ENCODE assay signal across 13 cellular contexts in the genomic region with DNA sequence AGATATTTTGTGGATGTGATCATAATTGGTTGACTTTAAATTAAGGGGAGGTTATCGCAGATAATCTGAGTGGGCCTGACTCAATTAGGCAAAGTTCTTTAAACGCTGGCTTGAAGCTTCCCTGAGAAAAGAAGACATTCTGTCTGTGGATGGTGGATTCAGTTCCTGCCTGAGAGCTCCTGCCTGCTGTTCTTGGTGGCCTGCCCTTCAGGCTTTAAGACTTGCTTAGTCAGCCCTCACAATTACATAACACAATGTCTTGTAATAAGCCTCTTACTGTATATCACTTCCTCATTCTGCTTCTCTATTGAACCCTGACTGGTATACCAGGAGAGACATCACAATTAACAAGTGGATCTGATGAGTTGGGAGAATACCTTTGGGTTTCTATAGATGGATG. TPM values are rescaled to one million over a fixed set of nuclear protein-coding genes. Genes with fewer than 3 reads are reported as not detected.
DNase-seq lines count a peak whose midpoint lies in the region; ATAC-seq and TF ChIP-seq lines count a peak whose summit lies in the region.
"Had no signal": no experiment of that assay in that cellular context is flagged by ENCODE, and none has a peak within 500 bp of the region (broad histone marks: within the 10 kb centered on the region; RNA-seq: fewer than 3 reads in every experiment).

No MANE protein-coding gene starts in this region.

- H3K4me1 ChIP-seq in breast epithelium = no peaks in the 10 kb centered on the region
- H3K4me1 ChIP-seq in gastroesophageal sphincter = no peaks in the 10 kb centered on the region

- H3K9me3 Mint-ChIP-seq in MCF 10A (ENCODE audit: unreplicated experiment) = no peaks in the 10 kb centered on the region
- H3K9me3 Mint-ChIP-seq in stimulated activated naive B cell treated with anti-CD40 and anti-IgM and Interleukin-4, amounts not matched to agents 10 μg/mL and 1 μg/mL and 100 μg/mL, for 72 hours = no peaks in the 10 kb centered on the region
- H3K9me3 Mint-ChIP-seq: activated T-helper 1 cell treated with anti-CD3 and anti-CD28 coated beads, Interleukin-12 subunit alpha, Interleukin-12 subunit beta, Interleukin-2, Interleukin-4 antibody, amounts not matched to agents 30 ng/mL and 10 ng/mL and 1 ng/mL, durations not matched to agents 14 hours and 24 hours and 36 hours; brain had no signal

- H3K9me3 ChIP-seq in breast epithelium (no peaks in the 10 kb centered on the region), gastroesophageal sphincter (no peaks in the 10 kb centered on the region)
- H3K9me3 ChIP-seq: esophagus squamous epithelium had no signal

- POLR2A ChIA-PET in MCF 10A (lab: Yijun Ruan, JAX) = interaction anchor here (0.9 kb wide), 1 partner anchor 11 kb away, joined by 4 read pairs; no protein-coding TSS in a partner anchor

- TF ChIP-seq EP300 in gastroesophageal sphincter (IDR thresholded peaks at IDR 0.05) = no peak

- ATAC-seq in gastroesophageal sphincter = peak; percentile 66
- ATAC-seq in stimulated activated naive B cell treated with anti-CD40 and anti-IgM and Interleukin-4, amounts not matched to agents 10 μg/mL and 1 μg/mL and 100 μg/mL, for 72 hours (replicated peaks) = peak; percentile 77 to 87
- ATAC-seq in GM19395 (IDR thresholded peaks at IDR 0.05; ENCODE audit: unreplicated experiment) = no peak
- ATAC-seq in HG02588 (IDR thresholded peaks at IDR 0.05; ENCODE audit: unreplicated experiment) = no peak

- no peak overlapping the region for H3K27ac ChIP-seq in breast epithelium
- no peak overlapping the region for H3K27ac ChIP-seq in gastroesophageal sphincter

- no peaks in the 10 kb centered on the region for H3K36me3 Mint-ChIP-seq in MCF 10A (ENCODE audit: insufficient read depth, unreplicated experiment)
- no peaks in the 10 kb centered on the region for H3K36me3 Mint-ChIP-seq in stimulated activated naive B cell treated with anti-CD40 and anti-IgM and Interleukin-4, amounts not matched to agents 10 μg/mL and 1 μg/mL and 100 μg/mL, for 72 hours
- H3K36me3 Mint-ChIP-seq: brain, IgD-negative memory B cell had no signal

- H3K27ac Mint-ChIP-seq in MCF 10A (ENCODE audit: low read depth, unreplicated experiment) = no peak overlapping the region
- H3K27ac Mint-ChIP-seq in stimulated activated naive B cell treated with anti-CD40 and anti-IgM and Interleukin-4, amounts not matched to agents 10 μg/mL and 1 μg/mL and 100 μg/mL, for 72 hours = no peak overlapping the region
- H3K27ac Mint-ChIP-seq: activated T-helper 1 cell treated with anti-CD3 and anti-CD28 coated beads, Interleukin-12 subunit alpha, Interleukin-12 subunit beta, Interleukin-2, Interleukin-4 antibody, amounts not matched to agents 30 ng/mL and 10 ng/mL and 1 ng/mL, durations not matched to agents 14 hours and 24 hours and 36 hours; brain; IgD-negative memory B cell had no signal

- TF ChIP-seq POLR2A in breast epithelium (IDR thresholded peaks at IDR 0.05) = no peak
- TF ChIP-seq POLR2A in gastroesophageal sphincter (IDR thresholded peaks at IDR 0.05) = no peak

- no peak for TF ChIP-seq CTCF in MCF 10A (IDR thresholded peaks at IDR 0.05; ENCODE audit: unreplicated experiment)
- TF ChIP-seq CTCF in breast epithelium (IDR thresholded peaks at IDR 0.05) = no peak
- TF ChIP-seq CTCF in gastroesophageal sphincter (IDR thresholded peaks at IDR 0.05) = no peak

- peaks cover 0 to 10% of the 10 kb centered on the region in 2 donors for H3K27me3 ChIP-seq in breast epithelium
- peaks cover 23% of the 10 kb centered on the region for H3K27me3 ChIP-seq in gastroesophageal sphincter
- H3K27me3 ChIP-seq: esophagus squamous epithelium had no signal

- H3K27me3 Mint-ChIP-seq in MCF 10A (ENCODE audit: insufficient read depth, unreplicated experiment) = no peaks in the 10 kb centered on the region
- H3K27me3 Mint-ChIP-seq in stimulated activated naive B cell treated with anti-CD40 and anti-IgM and Interleukin-4, amounts not matched to agents 10 μg/mL and 1 μg/mL and 100 μg/mL, for 72 hours = peaks cover 0 to 8% of the 10 kb centered on the region in 2 donors
- H3K27me3 Mint-ChIP-seq: brain had no signal

- peaks cover 31% of the 10 kb centered on the region for H3K4me1 Mint-ChIP-seq in MCF 10A (ENCODE audit: insufficient read depth, unreplicated experiment)
- H3K4me1 Mint-ChIP-seq in stimulated activated naive B cell treated with anti-CD40 and anti-IgM and Interleukin-4, amounts not matched to agents 10 μg/mL and 1 μg/mL and 100 μg/mL, for 72 hours = peaks cover 12 to 15% of the 10 kb centered on the region in 2 donors

- BruUV-seq in MCF 10A (replicated peaks; lab: Mats Ljungman, UMichigan) = no TSS peak

- H3K36me3 ChIP-seq in breast epithelium = no peaks in the 10 kb centered on the region
- no peaks in the 10 kb centered on the region for H3K36me3 ChIP-seq in gastroesophageal sphincter
- H3K36me3 ChIP-seq: esophagus squamous epithelium had no signal

- H3K4me3 Mint-ChIP-seq in MCF 10A (ENCODE audit: unreplicated experiment) = no peak overlapping the region
- no peak overlapping the region for H3K4me3 Mint-ChIP-seq in stimulated activated naive B cell treated with anti-CD40 and anti-IgM and Interleukin-4, amounts not matched to agents 10 μg/mL and 1 μg/mL and 100 μg/mL, for 72 hours
- H3K4me3 Mint-ChIP-seq: activated T-helper 1 cell treated with anti-CD3 and anti-CD28 coated beads, Interleukin-12 subunit alpha, Interleukin-12 subunit beta, Interleukin-2, Interleukin-4 antibody, amounts not matched to agents 30 ng/mL and 10 ng/mL and 1 ng/mL, durations not matched to agents 14 hours and 24 hours and 36 hours; brain; IgD-negative memory B cell had no signal

- WGBS in gastroesophageal sphincter (ENCODE audit: low coverage in 1 of 2), 2 donors = 83% methylated on average over 2 of the region's 2 CpGs; no CpG with 5 or more reads in 1 of the 2 donors

- DNase-seq in MCF 10A (ENCODE audit: unreplicated experiment) (peak; percentile 29), breast epithelium (ENCODE audit: low spot score in 2 of 2) (no peak), RPMI7951 (ENCODE audit: low read depth) (peak; percentile 24), NCI-H1930 (lab: John Stamatoyannopoulos, UW) (no peak)
- no peak for DNase-seq in stimulated activated naive B cell treated with anti-CD40 and anti-IgM and Interleukin-4, amounts not matched to agents 10 μg/mL and 1 μg/mL and 100 μg/mL, for 72 hours
- DNase-seq: esophagus squamous epithelium, occipital lobe had no signal

- CTCF ChIA-PET in MCF 10A (lab: Yijun Ruan, JAX) = interaction anchor here (1.0 kb wide), 1 partner anchor 38 kb away, joined by 4 read pairs; no protein-coding TSS in a partner anchor

- intact Hi-C loops in MCF 10A (cut with micrococcal nuclease) (no loop called here), breast epithelium (cut with DNase I; ENCODE audit: low total_unique reads) (no loop called here)

- H3K4me3 ChIP-seq in breast epithelium (no peak overlapping the region), gastroesophageal sphincter (no peak overlapping the region)
- H3K4me3 ChIP-seq: esophagus squamous epithelium had no signal

RNA-seq across cellular contexts. Expression of a gene that starts 50.2 kb away (rescaled TPM):
- total RNA-seq in MCF 10A (2022) (0.20 and 0.28 TPM in 2 replicates), breast epithelium (not detected), gastroesophageal sphincter (under 1 TPM in 2 of 4 donors, not detected in 2; 0.08 to 0.40 TPM)
- not detected in 2 replicates for total RNA-seq in RPMI7951 (2014; rRNA removed; shearing (Covaris generic))
- total RNA-seq: activated T-helper 1 cell treated with anti-CD3 and anti-CD28 coated beads, Interleukin-12 subunit alpha, Interleukin-12 subunit beta, Interleukin-2, Interleukin-4 antibody, amounts not matched to agents 30 ng/mL and 10 ng/mL and 1 ng/mL, durations not matched to agents 14 hours and 24 hours and 36 hours; esophagus squamous epithelium had no signal

Comparison
In these comparisons a context has a peak if more than half of its experiments do, and no peak if none do; other contexts are left out.
1. DNase-seq: peak in MCF 10A (single experiment) and RPMI7951 (single experiment); none in breast epithelium (0 of 2), stimulated activated naive B cell treated with anti-CD40 and anti-IgM and Interleukin-4, amounts not matched to agents 10 μg/mL and 1 μg/mL and 100 μg/mL, for 72 hours (single experiment) and NCI-H1930 (0 of 2).
2. ATAC-seq: peak in gastroesophageal sphincter (single experiment) and stimulated activated naive B cell treated with anti-CD40 and anti-IgM and Interleukin-4, amounts not matched to agents 10 μg/mL and 1 μg/mL and 100 μg/mL, for 72 hours (2 of 2); none in GM19395 (single experiment) and HG02588 (single experiment).